In the genomic region with DNA sequence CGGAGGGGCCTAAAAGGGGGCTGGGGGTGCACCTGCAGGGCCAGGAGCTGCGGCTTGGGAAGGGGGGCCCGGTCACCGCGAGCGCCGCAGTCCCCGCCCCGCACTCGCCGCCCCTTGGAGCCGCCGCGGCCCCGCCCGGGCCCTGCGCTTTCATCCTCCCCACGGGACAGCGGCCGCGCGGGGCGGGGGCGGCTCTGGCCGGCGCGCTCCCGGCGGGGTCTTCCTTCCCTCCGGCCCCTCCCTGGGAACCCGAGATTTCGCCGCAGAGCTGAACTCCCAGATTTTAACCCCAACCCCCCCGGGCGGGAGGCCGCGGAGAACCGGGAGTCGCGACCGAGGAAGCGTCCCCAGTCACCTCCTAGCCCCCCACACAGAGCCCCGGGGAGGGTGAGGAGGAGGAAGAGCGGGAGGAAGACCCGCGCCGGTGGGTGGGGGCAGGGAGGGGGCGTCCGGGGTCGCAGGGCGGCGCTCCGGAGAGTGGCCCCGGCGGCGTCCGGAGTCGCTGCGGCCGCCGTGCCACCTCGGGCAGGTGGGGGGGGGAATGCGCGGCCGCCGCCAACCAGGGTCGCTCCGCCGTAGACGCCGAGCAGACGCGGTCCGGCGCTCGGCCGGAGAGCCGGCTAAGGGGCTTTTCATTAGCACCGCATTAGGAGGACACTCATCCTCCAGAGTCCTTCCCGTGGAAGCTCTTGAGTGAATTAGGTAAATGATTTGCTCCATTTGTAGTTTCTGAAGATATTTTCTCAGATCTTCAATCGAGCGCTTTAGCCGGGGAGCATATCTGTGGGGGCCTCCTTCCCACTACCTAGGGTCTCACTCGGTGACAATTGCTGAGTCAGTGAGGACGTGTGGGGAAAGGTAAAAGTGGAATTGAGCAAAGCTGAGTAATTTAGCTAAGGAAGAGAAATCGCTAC, we compare ENCODE assay signal across 8 cellular contexts. TPM values are rescaled to one million over a fixed set of nuclear protein-coding genes. Genes with fewer than 3 reads are reported as not detected.
DNase-seq lines count a peak whose midpoint lies in the region; ATAC-seq and TF ChIP-seq lines count a peak whose summit lies in the region.

No MANE protein-coding gene starts in this region.

- peak; percentile 52 for ATAC-seq in stimulated activated naive CD8-positive, alpha-beta T cell treated with anti-CD3 and anti-CD28 coated beads, Interleukin-15, amount 100 ng/mL, for 72 hours
- ATAC-seq in HG03196 (IDR thresholded peaks at IDR 0.05; ENCODE audit: unreplicated experiment), result no peak

- H3K4me1 ChIP-seq in colonic mucosa, result peaks cover 10% of the 10 kb centered on the region
- H3K4me1 ChIP-seq in liver (ENCODE audit: control insufficient read depth in 4 of 4, insufficient read depth in 4 of 4, low read length in 3 of 4), result peaks cover 6 to 27% (median 22%) of the 10 kb centered on the region in 4 donors

- H3K36me3 ChIP-seq in colonic mucosa, result no peaks in the 10 kb centered on the region
- no peaks in the 10 kb centered on the region for H3K36me3 ChIP-seq in liver (ENCODE audit: control insufficient read depth in 4 of 4, insufficient read depth in 3 of 4, low read depth in 1 of 4, low read length in 3 of 4)

- H3K36me3 Mint-ChIP-seq in activated naive CD4-positive, alpha-beta T cell treated with anti-CD3 and anti-CD28 coated beads, Interleukin-2, amount 50 U/mL, for 24 hours, result no peaks in the 10 kb centered on the region

- peaks cover 39% of the 10 kb centered on the region for H3K27me3 Mint-ChIP-seq in activated naive CD4-positive, alpha-beta T cell treated with anti-CD3 and anti-CD28 coated beads, Interleukin-2, amount 50 U/mL, for 24 hours
- H3K27me3 Mint-ChIP-seq in stimulated activated naive CD8-positive, alpha-beta T cell treated with anti-CD3 and anti-CD28 coated beads, Interleukin-15, amount 100 ng/mL, for 72 hours, result peaks cover 66% of the 10 kb centered on the region

- TF ChIP-seq RAD21 in liver (IDR thresholded peaks at IDR 0.05), result peak in 1 of 2 donors; percentile 5

- peak overlapping the region; percentile 71 for H3K27ac ChIP-seq in colonic mucosa
- H3K27ac ChIP-seq in liver (ENCODE audit: low read depth in 1 of 2, low read length in 2 of 2), result peak overlapping the region; percentile 78 to 80

- H3K4me1 Mint-ChIP-seq in activated naive CD4-positive, alpha-beta T cell treated with anti-CD3 and anti-CD28 coated beads, Interleukin-2, amount 50 U/mL, for 24 hours, result peaks cover 35% of the 10 kb centered on the region
- peaks cover 38% of the 10 kb centered on the region for H3K4me1 Mint-ChIP-seq in stimulated activated naive CD8-positive, alpha-beta T cell treated with anti-CD3 and anti-CD28 coated beads, Interleukin-15, amount 100 ng/mL, for 72 hours

- H3K9ac ChIP-seq in colonic mucosa (ENCODE audit: low read depth in 2 of 2, low read length in 2 of 2), result peak overlapping the region; percentile 73 to 85
- H3K9ac ChIP-seq in liver (ENCODE audit: low read depth in 1 of 2, low read length in 2 of 2), result peak overlapping the region; percentile 89 to 91

- peak overlapping the region; percentile 86 for H3K4me3 Mint-ChIP-seq in activated naive CD4-positive, alpha-beta T cell treated with anti-CD3 and anti-CD28 coated beads, Interleukin-2, amount 50 U/mL, for 24 hours
- peak overlapping the region; percentile 84 to 85 for H3K4me3 Mint-ChIP-seq in stimulated activated naive CD8-positive, alpha-beta T cell treated with anti-CD3 and anti-CD28 coated beads, Interleukin-15, amount 100 ng/mL, for 72 hours

- no peak overlapping the region for H3K27ac Mint-ChIP-seq in activated naive CD4-positive, alpha-beta T cell treated with anti-CD3 and anti-CD28 coated beads, Interleukin-2, amount 50 U/mL, for 24 hours
- peak overlapping the region in 1 of 2 donors; percentile 87 for H3K27ac Mint-ChIP-seq in stimulated activated naive CD8-positive, alpha-beta T cell treated with anti-CD3 and anti-CD28 coated beads, Interleukin-15, amount 100 ng/mL, for 72 hours

- H3K9me3 ChIP-seq in colonic mucosa (no peaks in the 10 kb centered on the region), liver (ENCODE audit: control insufficient read depth in 4 of 4, low read length in 3 of 4) (no peaks in the 10 kb centered on the region)

- WGBS in liver, result 1% methylated on average over 86 of the region's 86 CpGs

- no peak for DNase-seq in activated naive CD4-positive, alpha-beta T cell treated with anti-CD3 and anti-CD28 coated beads, Interleukin-2, amount 50 U/mL, for 16 hours
- DNase-seq in NCI-H774 (lab: John Stamatoyannopoulos, UW) (peak; percentile 28), colonic mucosa (peak; percentile 66), cerebellar nuclear complex (lab: John Stamatoyannopoulos, UW) (no peak)
- no peak for DNase-seq in stimulated activated naive CD8-positive, alpha-beta T cell treated with anti-CD3 and anti-CD28 coated beads, Interleukin-15, amount 100 ng/mL, for 72 hours

- no peaks in the 10 kb centered on the region for H3K9me3 Mint-ChIP-seq in activated naive CD4-positive, alpha-beta T cell treated with anti-CD3 and anti-CD28 coated beads, Interleukin-2, amount 50 U/mL, for 24 hours
- no peaks in the 10 kb centered on the region for H3K9me3 Mint-ChIP-seq in stimulated activated naive CD8-positive, alpha-beta T cell treated with anti-CD3 and anti-CD28 coated beads, Interleukin-15, amount 100 ng/mL, for 72 hours

- peak overlapping the region; percentile 76 for H3K4me3 ChIP-seq in colonic mucosa
- H3K4me3 ChIP-seq in liver (ENCODE audit: low read depth in 1 of 3, low read length in 3 of 3), result peak overlapping the region; percentile 16 to 93 (median 69)

- TF ChIP-seq CTCF in colonic mucosa (IDR thresholded peaks at IDR 0.05) (no peak), liver (IDR thresholded peaks at IDR 0.05; ENCODE audit: low read depth, low read length, missing input control) (no peak)

- intact Hi-C loops in colonic mucosa (cut with DNase I), result loop anchor here (2.0 to 10.0 kb wide), 3 partner anchors 286 to 534 kb away; no protein-coding TSS in a partner anchor

- H3K27me3 ChIP-seq in colonic mucosa (no peaks in the 10 kb centered on the region), liver (ENCODE audit: control insufficient read depth in 4 of 4, insufficient read depth in 4 of 4, low read length in 3 of 4) (no peaks in the 10 kb centered on the region)

TF ChIP-seq in liver, 16 proteins besides CTCF, POLR2A, EP300 and RAD21 (continues in another document):
- TF ChIP-seq EGR1 (IDR thresholded peaks at IDR 0.05; ENCODE audit: low read depth in 2 of 2) (no peak), HNF4A (conservative IDR thresholded peaks at IDR 0.05) (no peak), SP1 (IDR thresholded peaks at IDR 0.05) (no peak), GABPA (IDR thresholded peaks at IDR 0.05 in 1 of 2, conservative IDR thresholded peaks at IDR 0.05 in 1 of 2) (no peak), JUND (IDR thresholded peaks at IDR 0.05) (no peak), YY1 (IDR thresholded peaks at IDR 0.05) (no peak), HNF4G (IDR thresholded peaks at IDR 0.05) (no peak), TAF1 (conservative IDR thresholded peaks at IDR 0.05) (no peak), RXRA (IDR thresholded peaks at IDR 0.05) (no peak), FOXA2 (IDR thresholded peaks at IDR 0.05) (no peak), NR2F2 (IDR thresholded peaks at IDR 0.05) (no peak), FOXA1 (IDR thresholded peaks at IDR 0.05) (no peak)
- TF ChIP-seq, protein P1, sequence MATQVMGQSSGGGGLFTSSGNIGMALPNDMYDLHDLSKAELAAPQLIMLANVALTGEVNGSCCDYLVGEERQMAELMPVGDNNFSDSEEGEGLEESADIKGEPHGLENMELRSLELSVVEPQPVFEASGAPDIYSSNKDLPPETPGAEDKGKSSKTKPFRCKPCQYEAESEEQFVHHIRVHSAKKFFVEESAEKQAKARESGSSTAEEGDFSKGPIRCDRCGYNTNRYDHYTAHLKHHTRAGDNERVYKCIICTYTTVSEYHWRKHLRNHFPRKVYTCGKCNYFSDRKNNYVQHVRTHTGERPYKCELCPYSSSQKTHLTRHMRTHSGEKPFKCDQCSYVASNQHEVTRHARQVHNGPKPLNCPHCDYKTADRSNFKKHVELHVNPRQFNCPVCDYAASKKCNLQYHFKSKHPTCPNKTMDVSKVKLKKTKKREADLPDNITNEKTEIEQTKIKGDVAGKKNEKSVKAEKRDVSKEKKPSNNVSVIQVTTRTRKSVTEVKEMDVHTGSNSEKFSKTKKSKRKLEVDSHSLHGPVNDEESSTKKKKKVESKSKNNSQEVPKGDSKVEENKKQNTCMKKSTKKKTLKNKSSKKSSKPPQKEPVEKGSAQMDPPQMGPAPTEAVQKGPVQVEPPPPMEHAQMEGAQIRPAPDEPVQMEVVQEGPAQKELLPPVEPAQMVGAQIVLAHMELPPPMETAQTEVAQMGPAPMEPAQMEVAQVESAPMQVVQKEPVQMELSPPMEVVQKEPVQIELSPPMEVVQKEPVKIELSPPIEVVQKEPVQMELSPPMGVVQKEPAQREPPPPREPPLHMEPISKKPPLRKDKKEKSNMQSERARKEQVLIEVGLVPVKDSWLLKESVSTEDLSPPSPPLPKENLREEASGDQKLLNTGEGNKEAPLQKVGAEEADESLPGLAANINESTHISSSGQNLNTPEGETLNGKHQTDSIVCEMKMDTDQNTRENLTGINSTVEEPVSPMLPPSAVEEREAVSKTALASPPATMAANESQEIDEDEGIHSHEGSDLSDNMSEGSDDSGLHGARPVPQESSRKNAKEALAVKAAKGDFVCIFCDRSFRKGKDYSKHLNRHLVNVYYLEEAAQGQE (IDR thresholded peaks at IDR 0.05), result no peak
- TF ChIP-seq, protein P2, sequence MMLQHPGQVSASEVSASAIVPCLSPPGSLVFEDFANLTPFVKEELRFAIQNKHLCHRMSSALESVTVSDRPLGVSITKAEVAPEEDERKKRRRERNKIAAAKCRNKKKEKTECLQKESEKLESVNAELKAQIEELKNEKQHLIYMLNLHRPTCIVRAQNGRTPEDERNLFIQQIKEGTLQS (IDR thresholded peaks at IDR 0.05), result no peak
- TF ChIP-seq, protein P3, sequence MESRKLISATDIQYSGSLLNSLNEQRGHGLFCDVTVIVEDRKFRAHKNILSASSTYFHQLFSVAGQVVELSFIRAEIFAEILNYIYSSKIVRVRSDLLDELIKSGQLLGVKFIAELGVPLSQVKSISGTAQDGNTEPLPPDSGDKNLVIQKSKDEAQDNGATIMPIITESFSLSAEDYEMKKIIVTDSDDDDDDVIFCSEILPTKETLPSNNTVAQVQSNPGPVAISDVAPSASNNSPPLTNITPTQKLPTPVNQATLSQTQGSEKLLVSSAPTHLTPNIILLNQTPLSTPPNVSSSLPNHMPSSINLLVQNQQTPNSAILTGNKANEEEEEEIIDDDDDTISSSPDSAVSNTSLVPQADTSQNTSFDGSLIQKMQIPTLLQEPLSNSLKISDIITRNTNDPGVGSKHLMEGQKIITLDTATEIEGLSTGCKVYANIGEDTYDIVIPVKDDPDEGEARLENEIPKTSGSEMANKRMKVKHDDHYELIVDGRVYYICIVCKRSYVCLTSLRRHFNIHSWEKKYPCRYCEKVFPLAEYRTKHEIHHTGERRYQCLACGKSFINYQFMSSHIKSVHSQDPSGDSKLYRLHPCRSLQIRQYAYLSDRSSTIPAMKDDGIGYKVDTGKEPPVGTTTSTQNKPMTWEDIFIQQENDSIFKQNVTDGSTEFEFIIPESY (IDR thresholded peaks at IDR 0.05), result no peak

RNA-seq across cellular contexts. Expression of a gene that starts 31.6 kb away (rescaled TPM):
- 10 to 100 TPM; 36.0 to 44.2 TPM for total RNA-seq in colonic mucosa
- 10 to 100 TPM; 16.6 to 27.7 TPM for total RNA-seq in liver
- 10 to 100 TPM in 1 of 2 donors, 1 to 10 TPM in 1; 6.8 to 53.7 TPM for polyA plus RNA-seq in liver

Comparison
In these comparisons a context has a peak if more than half of its experiments do, and no peak if none do; other contexts are left out.
1. DNase-seq: peak in NCI-H774 (single experiment) and colonic mucosa (single experiment); none in activated naive CD4-positive, alpha-beta T cell treated with anti-CD3 and anti-CD28 coated beads, Interleukin-2, amount 50 U/mL, for 16 hours (single experiment), stimulated activated naive CD8-positive, alpha-beta T cell treated with anti-CD3 and anti-CD28 coated beads, Interleukin-15, amount 100 ng/mL, for 72 hours (0 of 2) and cerebellar nuclear complex (0 of 2).